ENCODE assay signal across 8 cellular contexts in the genomic region with DNA sequence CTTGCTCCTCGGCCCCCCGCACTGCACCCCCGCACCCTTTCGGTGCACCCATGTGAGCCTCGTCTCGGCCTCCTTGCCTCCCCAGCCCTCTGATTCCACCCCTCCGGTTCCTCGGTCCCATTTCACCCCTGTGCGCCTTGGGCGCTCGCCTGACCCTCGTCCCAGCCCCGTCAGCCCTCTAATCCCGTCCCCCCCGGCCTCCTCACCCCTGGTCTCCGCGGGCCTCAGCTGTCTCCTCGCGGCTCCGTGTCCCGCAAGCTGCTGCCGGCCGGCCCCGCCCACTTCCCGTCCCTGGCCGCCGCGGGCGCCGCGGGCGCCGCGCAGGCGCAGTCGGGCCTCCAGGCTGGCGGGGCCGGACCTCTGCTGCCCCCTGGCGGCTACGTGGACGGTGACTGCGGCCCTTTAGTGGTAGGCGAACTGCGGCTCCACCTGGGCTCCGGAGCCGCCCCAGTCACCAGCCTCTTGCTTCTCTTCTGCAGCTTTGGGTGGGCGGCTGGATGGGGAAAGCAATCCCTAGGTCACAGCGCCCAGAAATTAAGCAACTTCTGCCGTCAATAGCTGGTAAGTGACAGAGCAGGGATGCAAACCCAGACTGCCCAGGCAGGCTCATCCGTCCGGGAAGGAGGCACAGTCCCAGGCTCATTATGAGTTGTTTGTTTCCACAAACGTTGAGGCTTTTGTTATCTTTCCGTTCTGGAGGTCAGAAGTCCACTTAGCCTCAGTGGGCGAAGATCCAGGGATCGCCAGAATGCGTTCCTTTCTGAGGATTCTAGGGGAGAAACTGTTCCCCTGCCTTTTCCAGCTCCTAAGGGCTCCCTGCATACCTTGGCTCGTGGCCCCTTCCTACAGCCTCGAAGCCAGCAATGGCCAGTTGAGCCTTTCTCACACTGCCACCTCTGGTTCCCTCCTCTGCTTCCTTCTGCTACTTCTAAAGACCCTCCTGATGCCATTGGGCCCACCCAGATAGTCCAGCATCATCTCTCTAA. TPM values are rescaled to one million over a fixed set of nuclear protein-coding genes. Genes with fewer than 3 reads are reported as not detected.
DNase-seq lines count a peak whose midpoint lies in the region; ATAC-seq lines count a peak whose summit lies in the region.

A gene with protein sequence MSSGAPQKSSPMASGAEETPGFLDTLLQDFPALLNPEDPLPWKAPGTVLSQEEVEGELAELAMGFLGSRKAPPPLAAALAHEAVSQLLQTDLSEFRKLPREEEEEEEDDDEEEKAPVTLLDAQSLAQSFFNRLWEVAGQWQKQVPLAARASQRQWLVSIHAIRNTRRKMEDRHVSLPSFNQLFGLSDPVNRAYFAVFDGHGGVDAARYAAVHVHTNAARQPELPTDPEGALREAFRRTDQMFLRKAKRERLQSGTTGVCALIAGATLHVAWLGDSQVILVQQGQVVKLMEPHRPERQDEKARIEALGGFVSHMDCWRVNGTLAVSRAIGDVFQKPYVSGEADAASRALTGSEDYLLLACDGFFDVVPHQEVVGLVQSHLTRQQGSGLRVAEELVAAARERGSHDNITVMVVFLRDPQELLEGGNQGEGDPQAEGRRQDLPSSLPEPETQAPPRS (minus strand): TSS at position 263 of the 986 bp plus-strand sequence. CDS start 6,800 bp downstream, outside the sequence.

- H3K9me3 Mint-ChIP-seq in activated CD4-positive, alpha-beta T cell treated with anti-CD3 and anti-CD28 coated beads, Interleukin-2, amount 10 ng/mL, durations not matched to agents 7 days and 5 days, result no peaks in the 10 kb centered on the region

- peak within 1 kb of the TSS; percentile 78 for H3K4me3 Mint-ChIP-seq in activated CD4-positive, alpha-beta T cell treated with anti-CD3 and anti-CD28 coated beads, Interleukin-2, amount 10 ng/mL, durations not matched to agents 7 days and 5 days

- no peaks in the 10 kb centered on the region for H3K27me3 Mint-ChIP-seq in activated CD4-positive, alpha-beta T cell treated with anti-CD3 and anti-CD28 coated beads, Interleukin-2, amount 10 ng/mL, durations not matched to agents 7 days and 5 days

- peak within 1 kb of the TSS; percentile 63 for H3K27ac Mint-ChIP-seq in activated CD4-positive, alpha-beta T cell treated with anti-CD3 and anti-CD28 coated beads, Interleukin-2, amount 10 ng/mL, durations not matched to agents 7 days and 5 days

- peaks cover 13% of the 10 kb centered on the region for H3K4me1 Mint-ChIP-seq in activated CD4-positive, alpha-beta T cell treated with anti-CD3 and anti-CD28 coated beads, Interleukin-2, amount 10 ng/mL, durations not matched to agents 7 days and 5 days

- ATAC-seq in HG03039 (IDR thresholded peaks at IDR 0.05; ENCODE audit: unreplicated experiment) (peak; percentile 53), left lobe of liver (peak; percentile 93)

- POLR2A ChIA-PET in activated CD4-positive, alpha-beta T cell treated with anti-CD3 and anti-CD28 coated beads, Interleukin-2, amount 10 ng/mL, durations not matched to agents 7 days and 5 days (lab: Charles Lee), result no interaction called here

- DNase-seq in DMS79 treated with DMSO at 0.1 percent for 48 hours (lab: John Stamatoyannopoulos, UW), result peak; percentile 38
- DNase-seq in DMS79 (lab: John Stamatoyannopoulos, UW), result no peak
- DNase-seq in NCI-H510A (lab: John Stamatoyannopoulos, UW), result peak; percentile 31
- DNase-seq in activated CD4-positive, alpha-beta T cell treated with anti-CD3 and anti-CD28 coated beads, Interleukin-2, amount 10 ng/mL, durations not matched to agents 7 days and 5 days, result peak; percentile 87
- peak; percentile 41 for DNase-seq in cortex of kidney (lab: John Stamatoyannopoulos, UW)
- peak; percentile 89 for DNase-seq in left lobe of liver (ENCODE audit: low spot score)
- peak; percentile 88 for DNase-seq in stimulated activated CD4-positive, alpha-beta T cell treated with anti-CD3 and anti-CD28 coated beads, Interleukin-1b, Interleukin-23, amount 100 ng/mL, for 48 hours

- H3K36me3 Mint-ChIP-seq in activated CD4-positive, alpha-beta T cell treated with anti-CD3 and anti-CD28 coated beads, Interleukin-2, amount 10 ng/mL, durations not matched to agents 7 days and 5 days (ENCODE audit: low read depth), result peaks cover 3% of the 10 kb centered on the region

- CTCF ChIA-PET in activated CD4-positive, alpha-beta T cell treated with anti-CD3 and anti-CD28 coated beads, Interleukin-2, amount 10 ng/mL, durations not matched to agents 7 days and 5 days (lab: Charles Lee), result interaction anchor here (0.6 to 5.7 kb wide), 18 partner anchors 9 to 314 kb away, joined by 3 to 73 read pairs (median 5); partner anchors contain the start of gene MAPK1

RNA-seq across cellular contexts. Expression of the gene that starts here (rescaled TPM):
- 10 to 100 TPM; 15.1 to 20.4 TPM for total RNA-seq in activated CD4-positive, alpha-beta T cell treated with anti-CD3 and anti-CD28 coated beads, Interleukin-2, amount 10 ng/mL, durations not matched to agents 7 days and 5 days
- total RNA-seq in left lobe of liver, result 8.4 TPM
